8 cellular contexts compared by ENCODE assay signal in genomic region chr3:126654571-126655393, GRCh38. TPM values are rescaled to one million over a fixed set of nuclear protein-coding genes. Genes with fewer than 3 reads are reported as not detected.
DNase-seq lines count a peak whose midpoint lies in the region; ATAC-seq and TF ChIP-seq lines count a peak whose summit lies in the region.

TXNRD3 (minus strand) TSS chr3:126655124.

- DNase-seq in GM13977 (ENCODE audit: low spot score) (peak; percentile 62), NCI-H2227 (lab: John Stamatoyannopoulos, UW; ENCODE audit: unreplicated experiment) (peak; percentile 82), lower lobe of right lung (peak; percentile 89)
- DNase-seq in activated CD8-positive, alpha-beta T cell treated with anti-CD3 and anti-CD28 coated beads, Interleukin-2, amount 10 ng/mL, durations not matched to agents 7 days and 5 days, result peak; percentile 78
- DNase-seq in stimulated activated CD4-positive, alpha-beta T cell treated with anti-CD3 and anti-CD28 coated beads, Interleukin-4, amount 100 ng/mL, for 24 hours, result peak; percentile 78

- WGBS in ectodermal cell, 2 experiments, result 0 to 1% methylated on average over 101 of the region's 102 CpGs

- H3K4me3 Mint-ChIP-seq in activated CD8-positive, alpha-beta T cell treated with anti-CD3 and anti-CD28 coated beads, Interleukin-2, amount 10 ng/mL, durations not matched to agents 7 days and 5 days, result peak within 1 kb of the TSS; percentile 76

- H3K9me3 Mint-ChIP-seq in activated CD8-positive, alpha-beta T cell treated with anti-CD3 and anti-CD28 coated beads, Interleukin-2, amount 10 ng/mL, durations not matched to agents 7 days and 5 days (ENCODE audit: insufficient read depth), result no peaks in the 10 kb centered on the region

- H3K27ac ChIP-seq in ectodermal cell (ENCODE audit: insufficient read depth, low read depth, low read length, poor library complexity, severe bottlenecking) (no peak within 1 kb of the TSS), lower lobe of right lung (peak within 1 kb of the TSS; percentile 87)

- CTCF ChIA-PET in activated CD8-positive, alpha-beta T cell treated with anti-CD3 and anti-CD28 coated beads, Interleukin-2, amount 10 ng/mL, durations not matched to agents 7 days and 5 days (lab: Charles Lee), result interaction anchor here (0.7 to 1.3 kb wide), 4 partner anchors 8 to 29 kb away, joined by 3 to 5 read pairs (median 4); no protein-coding TSS in a partner anchor

- POLR2A ChIA-PET in activated CD8-positive, alpha-beta T cell treated with anti-CD3 and anti-CD28 coated beads, Interleukin-2, amount 10 ng/mL, durations not matched to agents 7 days and 5 days (lab: Charles Lee), result no interaction called here

- ATAC-seq in activated CD8-positive, alpha-beta T cell treated with anti-CD3 and anti-CD28 coated beads, Interleukin-2, amount 10 ng/mL, durations not matched to agents 7 days and 5 days, result peak; percentile 88
- peak; percentile 96 to 99 for ATAC-seq in lower lobe of right lung
- no peak for ATAC-seq in GM19351 (IDR thresholded peaks at IDR 0.05; ENCODE audit: unreplicated experiment)
- no peak for ATAC-seq in GM19324 (IDR thresholded peaks at IDR 0.05; ENCODE audit: low FRiP score, unreplicated experiment)

- H3K36me3 ChIP-seq in ectodermal cell (ENCODE audit: control insufficient read depth, insufficient read depth, low read length), result no peaks in the 10 kb centered on the region
- H3K36me3 ChIP-seq in lower lobe of right lung, result no peaks in the 10 kb centered on the region

- in situ Hi-C loops in GM13977 (cut with MboI; ENCODE audit: low pct_unique_long_range_greater_than_20kb, low sequenced_read_pairs, unreplicated experiment), result no loop called here

- H3K9me3 ChIP-seq in ectodermal cell (ENCODE audit: control insufficient read depth, low read length), result no peaks in the 10 kb centered on the region
- no peaks in the 10 kb centered on the region for H3K9me3 ChIP-seq in lower lobe of right lung

- intact Hi-C loops in lower lobe of right lung (cut with DNase I), result no loop called here

- H3K27me3 ChIP-seq in ectodermal cell (ENCODE audit: control insufficient read depth, insufficient read depth, low read length, poor library complexity, severe bottlenecking), result peaks cover 60% of the 10 kb centered on the region
- H3K27me3 ChIP-seq in lower lobe of right lung (ENCODE audit: low read depth), result peaks cover 4% of the 10 kb centered on the region

- H3K4me1 ChIP-seq in ectodermal cell (ENCODE audit: control insufficient read depth, insufficient read depth, low read length) (no peaks in the 10 kb centered on the region), lower lobe of right lung (peaks cover 10% of the 10 kb centered on the region)

- no peaks in the 10 kb centered on the region for H3K36me3 Mint-ChIP-seq in activated CD8-positive, alpha-beta T cell treated with anti-CD3 and anti-CD28 coated beads, Interleukin-2, amount 10 ng/mL, durations not matched to agents 7 days and 5 days (ENCODE audit: low read depth)

- TF ChIP-seq CTCF in GM13977 (IDR thresholded peaks at IDR 0.05; ENCODE audit: extremely low read depth, insufficient read depth, missing control alignments), result peak; percentile 8
- peak; percentile 11 for TF ChIP-seq CTCF in lower lobe of right lung (IDR thresholded peaks at IDR 0.05)

- H3K4me1 Mint-ChIP-seq in activated CD8-positive, alpha-beta T cell treated with anti-CD3 and anti-CD28 coated beads, Interleukin-2, amount 10 ng/mL, durations not matched to agents 7 days and 5 days (ENCODE audit: low read depth), result peaks cover 8% of the 10 kb centered on the region

- H3K4me3 ChIP-seq in ectodermal cell (ENCODE audit: insufficient read depth, low read depth, low read length) (peak within 1 kb of the TSS; percentile 49), lower lobe of right lung (peak within 1 kb of the TSS; percentile 70)

- H3K27ac Mint-ChIP-seq in activated CD8-positive, alpha-beta T cell treated with anti-CD3 and anti-CD28 coated beads, Interleukin-2, amount 10 ng/mL, durations not matched to agents 7 days and 5 days, result no peak within 1 kb of the TSS

- peaks cover 8% of the 10 kb centered on the region for H3K27me3 Mint-ChIP-seq in activated CD8-positive, alpha-beta T cell treated with anti-CD3 and anti-CD28 coated beads, Interleukin-2, amount 10 ng/mL, durations not matched to agents 7 days and 5 days (ENCODE audit: low read depth)

RNA-seq across cellular contexts. Expression of gene TXNRD3, which starts in this region (rescaled TPM):
- 1 to 10 TPM; 1.0 to 1.3 TPM for total RNA-seq in activated CD8-positive, alpha-beta T cell treated with anti-CD3 and anti-CD28 coated beads, Interleukin-2, amount 10 ng/mL, durations not matched to agents 7 days and 5 days
- 7.4 TPM for polyA plus RNA-seq in ectodermal cell (2013, experiment 1 of 4)
- polyA plus RNA-seq in ectodermal cell (2013, experiment 2 of 4), result 6.4 TPM
- 7.6 TPM for polyA plus RNA-seq in ectodermal cell (2013, experiment 3 of 4)
- 8.6 TPM for polyA plus RNA-seq in ectodermal cell (2013, experiment 4 of 4)
- 8.7 TPM for total RNA-seq in lower lobe of right lung

Comparison
In these comparisons a context has a peak if more than half of its experiments do, and no peak if none do; other contexts are left out.
1. ATAC-seq: peak in activated CD8-positive, alpha-beta T cell treated with anti-CD3 and anti-CD28 coated beads, Interleukin-2, amount 10 ng/mL, durations not matched to agents 7 days and 5 days (single experiment) and lower lobe of right lung (2 of 2); none in GM19351 (single experiment) and GM19324 (single experiment).
2. Peak in every context shown above with its lines, with median percentiles within 50 percentile points of each other: DNase-seq.